1 cellular context compared by ENCODE assay signal in the genomic region with DNA sequence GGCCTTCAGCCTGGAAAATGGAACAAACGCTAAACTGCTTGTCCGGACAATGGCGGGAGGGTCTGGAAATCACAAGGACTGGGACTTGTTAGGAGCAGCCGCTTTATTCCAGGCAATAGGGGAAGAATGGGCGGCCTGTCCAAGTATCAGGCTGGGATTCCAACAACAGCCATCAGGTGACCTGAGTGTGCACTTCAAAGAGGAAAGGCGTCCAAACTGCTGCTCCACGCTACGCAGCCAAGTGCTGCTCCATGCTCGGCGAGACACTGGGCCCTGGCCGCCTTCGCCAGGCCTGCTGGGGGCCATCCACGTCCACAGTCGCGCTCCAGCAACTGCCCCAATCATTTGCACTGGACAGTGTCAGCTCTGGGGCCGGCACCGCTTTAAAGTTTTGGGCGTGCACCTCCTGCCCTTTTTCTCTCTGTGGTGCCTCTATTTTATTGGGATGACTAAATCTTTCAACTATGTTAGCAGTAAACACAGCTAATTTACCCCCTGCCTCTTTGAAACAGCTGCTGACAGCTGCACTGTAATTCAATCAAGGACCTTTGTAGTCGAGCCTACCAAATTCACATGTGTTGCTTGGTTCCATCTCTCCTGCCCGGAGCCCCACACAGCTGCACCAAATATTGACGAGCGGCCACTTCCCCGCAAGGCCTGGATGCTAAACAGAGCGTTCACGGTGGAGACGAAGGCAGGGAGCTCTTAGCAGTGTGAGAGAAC.
A peak's percentile ranks its signal among the peaks of the same experiment; 100 is the strongest.
TF ChIP-seq lines count a peak whose summit lies in the region.

No MANE protein-coding gene starts in this region.

TF ChIP-seq in HEK293, 187 proteins besides CTCF, POLR2A, EP300 and RAD21 (continued from another document):
- TF ChIP-seq, protein P1, sequence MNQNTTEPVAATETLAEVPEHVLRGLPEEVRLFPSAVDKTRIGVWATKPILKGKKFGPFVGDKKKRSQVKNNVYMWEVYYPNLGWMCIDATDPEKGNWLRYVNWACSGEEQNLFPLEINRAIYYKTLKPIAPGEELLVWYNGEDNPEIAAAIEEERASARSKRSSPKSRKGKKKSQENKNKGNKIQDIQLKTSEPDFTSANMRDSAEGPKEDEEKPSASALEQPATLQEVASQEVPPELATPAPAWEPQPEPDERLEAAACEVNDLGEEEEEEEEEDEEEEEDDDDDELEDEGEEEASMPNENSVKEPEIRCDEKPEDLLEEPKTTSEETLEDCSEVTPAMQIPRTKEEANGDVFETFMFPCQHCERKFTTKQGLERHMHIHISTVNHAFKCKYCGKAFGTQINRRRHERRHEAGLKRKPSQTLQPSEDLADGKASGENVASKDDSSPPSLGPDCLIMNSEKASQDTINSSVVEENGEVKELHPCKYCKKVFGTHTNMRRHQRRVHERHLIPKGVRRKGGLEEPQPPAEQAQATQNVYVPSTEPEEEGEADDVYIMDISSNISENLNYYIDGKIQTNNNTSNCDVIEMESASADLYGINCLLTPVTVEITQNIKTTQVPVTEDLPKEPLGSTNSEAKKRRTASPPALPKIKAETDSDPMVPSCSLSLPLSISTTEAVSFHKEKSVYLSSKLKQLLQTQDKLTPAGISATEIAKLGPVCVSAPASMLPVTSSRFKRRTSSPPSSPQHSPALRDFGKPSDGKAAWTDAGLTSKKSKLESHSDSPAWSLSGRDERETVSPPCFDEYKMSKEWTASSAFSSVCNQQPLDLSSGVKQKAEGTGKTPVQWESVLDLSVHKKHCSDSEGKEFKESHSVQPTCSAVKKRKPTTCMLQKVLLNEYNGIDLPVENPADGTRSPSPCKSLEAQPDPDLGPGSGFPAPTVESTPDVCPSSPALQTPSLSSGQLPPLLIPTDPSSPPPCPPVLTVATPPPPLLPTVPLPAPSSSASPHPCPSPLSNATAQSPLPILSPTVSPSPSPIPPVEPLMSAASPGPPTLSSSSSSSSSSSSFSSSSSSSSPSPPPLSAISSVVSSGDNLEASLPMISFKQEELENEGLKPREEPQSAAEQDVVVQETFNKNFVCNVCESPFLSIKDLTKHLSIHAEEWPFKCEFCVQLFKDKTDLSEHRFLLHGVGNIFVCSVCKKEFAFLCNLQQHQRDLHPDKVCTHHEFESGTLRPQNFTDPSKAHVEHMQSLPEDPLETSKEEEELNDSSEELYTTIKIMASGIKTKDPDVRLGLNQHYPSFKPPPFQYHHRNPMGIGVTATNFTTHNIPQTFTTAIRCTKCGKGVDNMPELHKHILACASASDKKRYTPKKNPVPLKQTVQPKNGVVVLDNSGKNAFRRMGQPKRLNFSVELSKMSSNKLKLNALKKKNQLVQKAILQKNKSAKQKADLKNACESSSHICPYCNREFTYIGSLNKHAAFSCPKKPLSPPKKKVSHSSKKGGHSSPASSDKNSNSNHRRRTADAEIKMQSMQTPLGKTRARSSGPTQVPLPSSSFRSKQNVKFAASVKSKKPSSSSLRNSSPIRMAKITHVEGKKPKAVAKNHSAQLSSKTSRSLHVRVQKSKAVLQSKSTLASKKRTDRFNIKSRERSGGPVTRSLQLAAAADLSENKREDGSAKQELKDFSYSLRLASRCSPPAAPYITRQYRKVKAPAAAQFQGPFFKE (tag by site-specific recombination; IDR thresholded peaks at IDR 0.05; ENCODE audit: borderline replicate concordance): no peak
- TF ChIP-seq GFI1B (tag by site-specific recombination; IDR thresholded peaks at IDR 0.05) (no peak), TCF7L2 (IDR thresholded peaks at IDR 0.05; ENCODE audit: borderline replicate concordance, low read depth, low read length) (peak; percentile 48), MEIS1 (CRISPR knock-in tag; IDR thresholded peaks at IDR 0.05; ENCODE audit: borderline replicate concordance) (no peak), ZNF2 (tag by site-specific recombination; IDR thresholded peaks at IDR 0.05) (no peak), ZNF776 (tag by site-specific recombination; IDR thresholded peaks at IDR 0.05; ENCODE audit: borderline replicate concordance) (no peak), ZNF747 (tag by site-specific recombination; IDR thresholded peaks at IDR 0.05) (no peak), ZNF138 (tag by site-specific recombination; IDR thresholded peaks at IDR 0.05; ENCODE audit: borderline replicate concordance) (no peak), OSR2 (tag by site-specific recombination; IDR thresholded peaks at IDR 0.05) (peak; percentile 83), ZNF777 (tag by site-specific recombination; IDR thresholded peaks at IDR 0.05; ENCODE audit: borderline replicate concordance) (no peak), ZNF394 (tag by site-specific recombination; IDR thresholded peaks at IDR 0.05; ENCODE audit: borderline replicate concordance) (peak; percentile 38; the same call in 1 of the 2 replicates), ZNF311 (tag by site-specific recombination; IDR thresholded peaks at IDR 0.05; ENCODE audit: borderline replicate concordance) (no peak), ZNF302 (tag by site-specific recombination; IDR thresholded peaks at IDR 0.05; ENCODE audit: low read depth) (no peak), ZNF23 (tag by site-specific recombination; IDR thresholded peaks at IDR 0.05; ENCODE audit: borderline replicate concordance) (no peak), ZNF121 (tag by site-specific recombination; IDR thresholded peaks at IDR 0.05) (no peak)
